Comparison of ENCODE assay signal across 20 cellular contexts in genomic region chr21:14526199-14526598, GRCh38. TPM values are rescaled to one million over a fixed set of nuclear protein-coding genes. Genes with fewer than 3 reads are reported as not detected.
DNase-seq lines count a peak whose midpoint lies in the region; ATAC-seq and TF ChIP-seq lines count a peak whose summit lies in the region.
"Had no signal": no experiment of that assay in that cellular context is flagged by ENCODE, and none has a peak within 500 bp of the region (broad histone marks: within the 10 kb centered on the region; RNA-seq: fewer than 3 reads in every experiment).

No MANE protein-coding gene starts in this region.

- CTCF ChIA-PET in activated CD8-positive, alpha-beta memory T cell treated with anti-CD3 and anti-CD28 coated beads, Interleukin-2, amount 10 ng/mL, durations not matched to agents 7 days and 5 days (lab: Charles Lee), result interaction anchor here (0.7 to 1.4 kb wide), 4 partner anchors 9 to 19 kb away, joined by 3 to 5 read pairs (median 4); no protein-coding TSS in a partner anchor
- CTCF ChIA-PET in activated CD4-positive, alpha-beta memory T cell treated with anti-CD3 and anti-CD28 coated beads, Interleukin-2, amount 10 ng/mL, durations not matched to agents 7 days and 5 days (lab: Charles Lee), result interaction anchor here (1.1 to 3.1 kb wide), 2 partner anchors 68 to 211 kb away, joined by 3 to 11 read pairs; no protein-coding TSS in a partner anchor

- H3K4me3 ChIP-seq in GM12865 (ENCODE audit: low read depth, low read length) (peak overlapping the region; percentile 36; the same call in 1 of the 2 replicates), muscle layer of duodenum (ENCODE audit: low read depth in 1 of 2, low read length in 2 of 2) (peak overlapping the region in 1 of 2 donors; percentile 12)
- H3K4me3 ChIP-seq: right lobe of liver, tibial nerve had no signal

- H3K27ac Mint-ChIP-seq in activated CD8-positive, alpha-beta memory T cell treated with anti-CD3 and anti-CD28 coated beads, Interleukin-2, amount 10 ng/mL, durations not matched to agents 7 days and 5 days, result peak overlapping the region; percentile 85
- peak overlapping the region; percentile 79 for H3K27ac Mint-ChIP-seq in activated CD4-positive, alpha-beta memory T cell treated with anti-CD3 and anti-CD28 coated beads, Interleukin-2, amount 10 ng/mL, durations not matched to agents 7 days and 5 days

- no peaks in the 10 kb centered on the region for H3K27me3 Mint-ChIP-seq in activated CD8-positive, alpha-beta memory T cell treated with anti-CD3 and anti-CD28 coated beads, Interleukin-2, amount 10 ng/mL, durations not matched to agents 7 days and 5 days
- no peaks in the 10 kb centered on the region for H3K27me3 Mint-ChIP-seq in activated CD4-positive, alpha-beta memory T cell treated with anti-CD3 and anti-CD28 coated beads, Interleukin-2, amount 10 ng/mL, durations not matched to agents 7 days and 5 days

- H3K4me3 Mint-ChIP-seq in activated CD8-positive, alpha-beta memory T cell treated with anti-CD3 and anti-CD28 coated beads, Interleukin-2, amount 10 ng/mL, durations not matched to agents 7 days and 5 days, result peak overlapping the region; percentile 71
- peak overlapping the region; percentile 68 for H3K4me3 Mint-ChIP-seq in activated CD4-positive, alpha-beta memory T cell treated with anti-CD3 and anti-CD28 coated beads, Interleukin-2, amount 10 ng/mL, durations not matched to agents 7 days and 5 days

- H3K4me1 Mint-ChIP-seq in activated CD8-positive, alpha-beta memory T cell treated with anti-CD3 and anti-CD28 coated beads, Interleukin-2, amount 10 ng/mL, durations not matched to agents 7 days and 5 days, result peaks cover 66% of the 10 kb centered on the region
- peaks cover 75% of the 10 kb centered on the region for H3K4me1 Mint-ChIP-seq in activated CD4-positive, alpha-beta memory T cell treated with anti-CD3 and anti-CD28 coated beads, Interleukin-2, amount 10 ng/mL, durations not matched to agents 7 days and 5 days

- no peak for DNase-seq in activated CD8-positive, alpha-beta memory T cell treated with anti-CD3 and anti-CD28 coated beads, Interleukin-2, amount 10 ng/mL, durations not matched to agents 7 days and 5 days
- DNase-seq in activated CD8-positive, alpha-beta memory T cell treated with anti-CD3 and anti-CD28 coated beads, Interleukin-2, amount 50 U/mL, for 4 hours, result no peak
- no peak for DNase-seq in GM12865 (ENCODE audit: low read depth)
- no peak for DNase-seq in activated CD4-positive, alpha-beta memory T cell treated with anti-CD3 and anti-CD28 coated beads, Interleukin-2, amount 10 ng/mL, durations not matched to agents 7 days and 5 days
- no peak for DNase-seq in activated CD4-positive, CD25-positive, alpha-beta regulatory T cell (lab: John Stamatoyannopoulos, UW)
- DNase-seq in effector CD8-positive, alpha-beta T cell (lab: John Stamatoyannopoulos, UW), result no peak
- DNase-seq: ACHN; Caco-2; head of caudate nucleus; islet precursor cell; midbrain; NCI-H2081; NCI-H526 treated with DMSO at 0.1 percent for 48 hours; nucleus accumbens; Peyer's patch; right lobe of liver; stimulated activated CD4-positive, alpha-beta T cell treated with anti-CD3 and anti-CD28 coated beads, Interleukin-1b, Interleukin-23, amount 100 ng/mL, for 48 hours had no signal

- TF ChIP-seq CTCF in GM12865 (IDR thresholded peaks at IDR 0.05; ENCODE audit: insufficient read depth, low read depth, low read length, missing control alignments), result no peak

- peaks cover 0 to 10% of the 10 kb centered on the region in 2 donors for H3K4me1 ChIP-seq in muscle layer of duodenum (ENCODE audit: control insufficient read depth in 1 of 2, insufficient read depth in 2 of 2, low read length in 2 of 2)
- H3K4me1 ChIP-seq: Caco-2, Peyer's patch, right lobe of liver had no signal

- ATAC-seq in activated CD8-positive, alpha-beta memory T cell treated with anti-CD3 and anti-CD28 coated beads, Interleukin-2, amount 10 ng/mL, durations not matched to agents 7 days and 5 days, result no peak
- ATAC-seq in HG02870 (IDR thresholded peaks at IDR 0.05; ENCODE audit: unreplicated experiment), result no peak
- ATAC-seq: right lobe of liver had no signal

- POLR2A ChIA-PET in activated CD4-positive, alpha-beta memory T cell treated with anti-CD3 and anti-CD28 coated beads, Interleukin-2, amount 10 ng/mL, durations not matched to agents 7 days and 5 days (lab: Charles Lee), result interaction anchor here (0.7 to 16.2 kb wide), 8 partner anchors 8 to 144 kb away, joined by 3 to 196 read pairs (median 5); partner anchors contain the start of gene SAMSN1

- H3K9me3 ChIP-seq in muscle layer of duodenum (ENCODE audit: control insufficient read depth in 1 of 2, low read length in 2 of 2), result no peaks in the 10 kb centered on the region
- H3K9me3 ChIP-seq: Caco-2, Peyer's patch, right lobe of liver, tibial nerve had no signal

- no peaks in the 10 kb centered on the region for H3K27me3 ChIP-seq in muscle layer of duodenum (ENCODE audit: low read depth, low read length)
- H3K27me3 ChIP-seq: Peyer's patch, right lobe of liver, tibial nerve had no signal

- no peaks in the 10 kb centered on the region for H3K9me3 Mint-ChIP-seq in activated CD8-positive, alpha-beta memory T cell treated with anti-CD3 and anti-CD28 coated beads, Interleukin-2, amount 10 ng/mL, durations not matched to agents 7 days and 5 days (ENCODE audit: low read depth)
- H3K9me3 Mint-ChIP-seq in activated CD4-positive, alpha-beta memory T cell treated with anti-CD3 and anti-CD28 coated beads, Interleukin-2, amount 10 ng/mL, durations not matched to agents 7 days and 5 days, result no peaks in the 10 kb centered on the region

- H3K27ac ChIP-seq in muscle layer of duodenum (ENCODE audit: low read length), result peak overlapping the region; percentile 56
- H3K27ac ChIP-seq: right lobe of liver had no signal

- H3K36me3 ChIP-seq in muscle layer of duodenum (ENCODE audit: control insufficient read depth in 1 of 2, insufficient read depth in 2 of 2, low read length in 2 of 2), result no peaks in the 10 kb centered on the region
- H3K36me3 ChIP-seq: Peyer's patch, right lobe of liver, tibial nerve had no signal

- H3K36me3 Mint-ChIP-seq in activated CD8-positive, alpha-beta memory T cell treated with anti-CD3 and anti-CD28 coated beads, Interleukin-2, amount 10 ng/mL, durations not matched to agents 7 days and 5 days, result peaks cover 28% of the 10 kb centered on the region
- H3K36me3 Mint-ChIP-seq in activated CD4-positive, alpha-beta memory T cell treated with anti-CD3 and anti-CD28 coated beads, Interleukin-2, amount 10 ng/mL, durations not matched to agents 7 days and 5 days (ENCODE audit: low read depth), result peaks cover 45% of the 10 kb centered on the region

RNA-seq across cellular contexts. Expression of gene SAMSN1, which starts 19.9 kb away (rescaled TPM):
- 100 to 1,000 TPM in 1 of 2 experiments, 10 to 100 TPM in 1; 58.9 to 126 TPM for total RNA-seq in activated CD8-positive, alpha-beta memory T cell treated with anti-CD3 and anti-CD28 coated beads, Interleukin-2, amount 10 ng/mL, durations not matched to agents 7 days and 5 days
- total RNA-seq in activated CD4-positive, alpha-beta memory T cell treated with anti-CD3 and anti-CD28 coated beads, Interleukin-2, amount 10 ng/mL, durations not matched to agents 7 days and 5 days, result 10 to 100 TPM; 87.1 to 91.0 TPM
- total RNA-seq: Caco-2 had no signal
